ENCODE assay signal across 8 cellular contexts in the genomic region with DNA sequence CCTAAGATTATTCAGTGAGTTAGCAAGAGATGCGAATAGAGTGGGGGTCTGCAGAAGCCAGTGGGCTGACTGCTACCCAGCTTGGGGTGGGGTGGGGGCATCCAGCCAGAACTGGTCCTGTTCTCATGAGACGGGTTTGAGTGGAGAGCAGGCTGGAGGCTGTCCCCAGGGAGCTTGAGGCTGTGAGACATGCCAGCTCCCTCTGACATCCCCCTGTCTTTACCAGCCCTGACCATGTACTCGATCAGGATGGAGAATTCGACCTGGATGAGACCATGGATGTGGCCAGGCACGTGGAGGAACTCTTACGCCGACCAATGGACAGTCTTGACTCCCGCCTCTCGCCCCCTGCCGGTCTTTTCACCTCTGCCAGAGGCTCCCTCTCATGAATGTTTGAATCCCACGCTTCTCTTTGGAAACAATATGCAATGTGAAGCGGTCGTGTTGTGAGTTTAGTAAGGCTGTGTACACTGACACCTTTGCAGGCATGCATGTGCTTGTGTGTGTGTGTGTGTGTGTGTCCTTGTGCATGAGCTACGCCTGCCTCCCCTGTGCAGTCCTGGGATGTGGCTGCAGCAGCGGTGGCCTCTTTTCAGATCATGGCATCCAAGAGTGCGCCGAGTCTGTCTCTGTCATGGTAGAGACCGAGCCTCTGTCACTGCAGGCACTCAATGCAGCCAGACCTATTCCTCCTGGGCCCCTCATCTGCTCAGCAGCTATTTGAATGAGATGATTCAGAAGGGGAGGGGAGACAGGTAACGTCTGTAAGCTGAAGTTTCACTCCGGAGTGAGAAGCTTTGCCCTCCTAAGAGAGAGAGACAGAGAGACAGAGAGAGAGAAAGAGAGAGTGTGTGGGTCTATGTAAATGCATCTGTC. TPM values are rescaled to one million over a fixed set of nuclear protein-coding genes. Genes with fewer than 3 reads are reported as not detected.
A peak's percentile ranks its signal among the peaks of the same experiment; 100 is the strongest.
DNase-seq lines count a peak whose midpoint lies in the region; ATAC-seq and TF ChIP-seq lines count a peak whose summit lies in the region.

No MANE protein-coding gene starts in this region.

- H3K9me3 ChIP-seq in right lobe of liver (no peaks in the 10 kb centered on the region), transverse colon (no peaks in the 10 kb centered on the region)

- WGBS in right lobe of liver (ENCODE audit: insufficient coverage, low coverage, low lambda C conversion rate, missing lambda C conversion rate), result 74% methylated on average over 10 of the region's 20 CpGs
- 40 to 70% methylated on average over 1 to 20 of the region's 20 CpGs for WGBS in transverse colon (ENCODE audit: low coverage in 1 of 2), 2 donors

- peak overlapping the region; percentile 82 for H3K27ac Mint-ChIP-seq in activated naive CD4-positive, alpha-beta T cell treated with anti-CD3 and anti-CD28 coated beads, Interleukin-2, amount 10 ng/mL, durations not matched to agents 7 days and 5 days
- H3K27ac Mint-ChIP-seq in activated naive CD8-positive, alpha-beta T cell treated with anti-CD3 and anti-CD28 coated beads, Interleukin-2, amount 50 U/mL, for 24 hours, result peak overlapping the region; percentile 88

- CTCF ChIA-PET in activated naive CD4-positive, alpha-beta T cell treated with anti-CD3 and anti-CD28 coated beads, Interleukin-2, amount 10 ng/mL, durations not matched to agents 7 days and 5 days (lab: Charles Lee), result interaction anchor here (0.8 to 12.8 kb wide), 9 partner anchors 8 to 209 kb away, joined by 3 to 167 read pairs (median 6); partner anchors contain the start of gene STAT5A

- no peak for TF ChIP-seq EP300 in transverse colon (IDR thresholded peaks at IDR 0.05; ENCODE audit: low read depth)

- no peaks in the 10 kb centered on the region for H3K27me3 ChIP-seq in right lobe of liver
- no peaks in the 10 kb centered on the region for H3K27me3 ChIP-seq in transverse colon

- DNase-seq in activated naive CD4-positive, alpha-beta T cell treated with anti-CD3 and anti-CD28 coated beads, Interleukin-2, amount 10 ng/mL, durations not matched to agents 7 days and 5 days, result no peak
- no peak for DNase-seq in activated naive CD4-positive, alpha-beta T cell (lab: John Stamatoyannopoulos, UW)
- DNase-seq in activated naive CD8-positive, alpha-beta T cell treated with anti-CD3 and anti-CD28 coated beads, Interleukin-2, amount 50 U/mL, for 24 hours, result no peak
- DNase-seq in right lobe of liver, result no peak
- DNase-seq in transverse colon, result no peak
- no peak for DNase-seq in GOT3 (lab: John Stamatoyannopoulos, UW)
- no peak for DNase-seq in RKO (ENCODE audit: low spot score)

- no peaks in the 10 kb centered on the region for H3K27me3 Mint-ChIP-seq in activated naive CD4-positive, alpha-beta T cell treated with anti-CD3 and anti-CD28 coated beads, Interleukin-2, amount 10 ng/mL, durations not matched to agents 7 days and 5 days
- no peaks in the 10 kb centered on the region for H3K27me3 Mint-ChIP-seq in activated naive CD8-positive, alpha-beta T cell treated with anti-CD3 and anti-CD28 coated beads, Interleukin-2, amount 50 U/mL, for 24 hours

- ATAC-seq in activated naive CD8-positive, alpha-beta T cell treated with anti-CD3 and anti-CD28 coated beads, Interleukin-2, amount 50 U/mL, for 24 hours, result peak; percentile 18
- no peak for ATAC-seq in right lobe of liver
- ATAC-seq in GM18520 (IDR thresholded peaks at IDR 0.05; ENCODE audit: unreplicated experiment), result no peak

- in situ Hi-C loops in transverse colon (cut with MboI; ENCODE audit: low pct_ligation_motif_present in 1 of 4, low pct_unique_long_range_greater_than_20kb in 1 of 4, low sequenced_read_pairs in 3 of 4), result loop anchor here in 1 of 4 donors (25.0 kb wide), 1 partner anchor 202 kb away; no protein-coding TSS in a partner anchor

- peaks cover 63% of the 10 kb centered on the region for H3K36me3 Mint-ChIP-seq in activated naive CD4-positive, alpha-beta T cell treated with anti-CD3 and anti-CD28 coated beads, Interleukin-2, amount 10 ng/mL, durations not matched to agents 7 days and 5 days
- H3K36me3 Mint-ChIP-seq in activated naive CD8-positive, alpha-beta T cell treated with anti-CD3 and anti-CD28 coated beads, Interleukin-2, amount 50 U/mL, for 24 hours (ENCODE audit: low read depth), result peaks cover 66% of the 10 kb centered on the region

- H3K4me1 Mint-ChIP-seq in activated naive CD4-positive, alpha-beta T cell treated with anti-CD3 and anti-CD28 coated beads, Interleukin-2, amount 10 ng/mL, durations not matched to agents 7 days and 5 days, result peaks cover 74% of the 10 kb centered on the region
- H3K4me1 Mint-ChIP-seq in activated naive CD8-positive, alpha-beta T cell treated with anti-CD3 and anti-CD28 coated beads, Interleukin-2, amount 50 U/mL, for 24 hours, result peaks cover 71% of the 10 kb centered on the region

- H3K36me3 ChIP-seq in right lobe of liver (peaks cover 0 to 20% (median 5%) of the 10 kb centered on the region in 4 donors), transverse colon (peaks cover 0 to 8% (median 3%) of the 10 kb centered on the region in 4 donors)

- no peak for TF ChIP-seq POLR2A in right lobe of liver (IDR thresholded peaks at IDR 0.05)
- no peak for TF ChIP-seq POLR2A in transverse colon (IDR thresholded peaks at IDR 0.05)

- no peak overlapping the region for H3K4me3 Mint-ChIP-seq in activated naive CD4-positive, alpha-beta T cell treated with anti-CD3 and anti-CD28 coated beads, Interleukin-2, amount 10 ng/mL, durations not matched to agents 7 days and 5 days
- H3K4me3 Mint-ChIP-seq in activated naive CD8-positive, alpha-beta T cell treated with anti-CD3 and anti-CD28 coated beads, Interleukin-2, amount 50 U/mL, for 24 hours, result peak overlapping the region; percentile 67

- H3K27ac ChIP-seq in right lobe of liver (peak overlapping the region in 2 of 3 donors; percentile 43 to 68), transverse colon (peak overlapping the region; percentile 82 to 93 (median 88))

- TF ChIP-seq CTCF in right lobe of liver (IDR thresholded peaks at IDR 0.05) (no peak), transverse colon (IDR thresholded peaks at IDR 0.05) (no peak)

- no peaks in the 10 kb centered on the region for H3K9me3 Mint-ChIP-seq in activated naive CD4-positive, alpha-beta T cell treated with anti-CD3 and anti-CD28 coated beads, Interleukin-2, amount 10 ng/mL, durations not matched to agents 7 days and 5 days
- H3K9me3 Mint-ChIP-seq in activated naive CD8-positive, alpha-beta T cell treated with anti-CD3 and anti-CD28 coated beads, Interleukin-2, amount 50 U/mL, for 24 hours, result no peaks in the 10 kb centered on the region

- H3K4me1 ChIP-seq in right lobe of liver (peaks cover 0 to 25% (median 10%) of the 10 kb centered on the region in 4 donors), transverse colon (peaks cover 12 to 26% (median 21%) of the 10 kb centered on the region in 4 donors)

- H3K4me3 ChIP-seq in right lobe of liver (no peak overlapping the region), transverse colon (no peak overlapping the region)

- intact Hi-C loops in right lobe of liver (cut with DNase I) (loop anchor here in 1 of 2 donors (10.0 kb wide), 1 partner anchor 94 kb away; no protein-coding TSS in a partner anchor), transverse colon (cut with DNase I; ENCODE audit: low total_unique reads) (no loop called here)

RNA-seq across cellular contexts. Expression of gene STAT5A, which starts 22.2 kb away (rescaled TPM):
- total RNA-seq in right lobe of liver (10 to 100 TPM in 1 of 6 experiments, 1 to 10 TPM in 5; 4.8 to 11.5 (median 7.7) TPM), transverse colon (10 to 100 TPM; 36.2 to 93.7 (median 50.3) TPM)

RNA-seq across cellular contexts. Expression of gene STAT5B, which starts 34.3 kb away (rescaled TPM):
- 10 to 100 TPM; 21.2 to 29.0 (median 26.7) TPM for total RNA-seq in right lobe of liver
- total RNA-seq in transverse colon, result 100 to 1,000 TPM in 2 of 4 donors, 10 to 100 TPM in 2; 51.3 to 151 (median 79.1) TPM
